8 cellular contexts compared by ENCODE assay signal in genomic region chr11:44927174-44927661, GRCh38. TPM values are rescaled to one million over a fixed set of nuclear protein-coding genes. Genes with fewer than 3 reads are reported as not detected.
DNase-seq lines count a peak whose midpoint lies in the region; ATAC-seq and TF ChIP-seq lines count a peak whose summit lies in the region.

No MANE protein-coding gene starts in this region.

- no peak for ATAC-seq in GM19351 (IDR thresholded peaks at IDR 0.05; ENCODE audit: unreplicated experiment)
- ATAC-seq in GM19452 (IDR thresholded peaks at IDR 0.05; ENCODE audit: unreplicated experiment), result no peak

- H3K27me3 ChIP-seq in ascending aorta (no peaks in the 10 kb centered on the region), hepatocyte (no peaks in the 10 kb centered on the region)

- H3K9me2 ChIP-seq in hepatocyte (replicated peaks; ENCODE audit: insufficient read depth), result no peaks in the 10 kb centered on the region

- H3K36me3 ChIP-seq in ascending aorta (no peaks in the 10 kb centered on the region), hepatocyte (replicated peaks; ENCODE audit: insufficient read depth, low read depth) (no peaks in the 10 kb centered on the region)

- no peaks in the 10 kb centered on the region for H3K79me2 ChIP-seq in hepatocyte

- H3K27ac ChIP-seq in ascending aorta (no peak overlapping the region), hepatocyte (no peak overlapping the region)

- H3K4me3 ChIP-seq in ascending aorta (no peak overlapping the region), hepatocyte (no peak overlapping the region)

- H2AFZ ChIP-seq in hepatocyte, result no peak overlapping the region

- no peaks in the 10 kb centered on the region for H3K4me1 ChIP-seq in ascending aorta
- no peaks in the 10 kb centered on the region for H3K4me1 ChIP-seq in hepatocyte (ENCODE audit: insufficient read depth)

- no peaks in the 10 kb centered on the region for H4K20me1 ChIP-seq in hepatocyte (ENCODE audit: insufficient read depth, poor library complexity, severe bottlenecking)

- H3K9me3 ChIP-seq in ascending aorta, result no peaks in the 10 kb centered on the region
- H3K9me3 ChIP-seq in hepatocyte (ENCODE audit: low read depth), result no peaks in the 10 kb centered on the region

- DNase-seq in GM10266 (ENCODE audit: extremely low spot score) (peak; percentile 62), NCI-H1048 (lab: John Stamatoyannopoulos, UW) (peak; percentile 35), T-helper 1 cell (peak; percentile 12 to 48 (median 34)), ascending aorta (ENCODE audit: low spot score in 2 of 2) (peak in 1 of 2 donors; percentile 73), hepatocyte (ENCODE audit: low spot score) (peak; percentile 90), smooth muscle cell of the brain vasculature (ENCODE audit: low read depth, low spot score) (peak; percentile 36)

- intact Hi-C loops in ascending aorta (cut with DNase I), result loop anchor here (1.0 kb wide), 1 partner anchor 176 kb away; no protein-coding TSS in a partner anchor

- peak; percentile 80 for TF ChIP-seq CTCF in GM10266 (IDR thresholded peaks at IDR 0.05; ENCODE audit: control insufficient read depth, insufficient read depth, low read depth, missing control alignments)
- peak; percentile 72 to 89 (median 84) for TF ChIP-seq CTCF in ascending aorta (IDR thresholded peaks at IDR 0.05)
- peak; percentile 89 for TF ChIP-seq CTCF in hepatocyte (IDR thresholded peaks at IDR 0.05; ENCODE audit: poor library complexity)

- 37% methylated on average over 16 of the region's 16 CpGs for WGBS in hepatocyte (ENCODE audit: low lambda C conversion rate, missing lambda C conversion rate)

- no peak overlapping the region for H3K4me2 ChIP-seq in hepatocyte

RNA-seq across cellular contexts. Expression of gene TP53I11, which starts 23.5 kb away (rescaled TPM):
- total RNA-seq in ascending aorta (266 TPM), hepatocyte (11.2 and 15.4 TPM in 2 replicates)
- 41.8 and 51.7 TPM in 2 replicates for polyA plus RNA-seq in hepatocyte

Comparison
In these comparisons a context has a peak if more than half of its experiments do, and no peak if none do; other contexts are left out.
1. RNA of gene TP53I11, which starts 23.5 kb away (total RNA-seq): 266 TPM in ascending aorta (single experiment); 11.2 to 15.4 TPM in hepatocyte; every median in the first group is over 10 times any median in the second.
2. Peak in every context shown above with its lines, with median percentiles within 50 percentile points of each other: CTCF ChIP-seq.